Comparison of ENCODE assay signal across 8 cellular contexts in the genomic region with DNA sequence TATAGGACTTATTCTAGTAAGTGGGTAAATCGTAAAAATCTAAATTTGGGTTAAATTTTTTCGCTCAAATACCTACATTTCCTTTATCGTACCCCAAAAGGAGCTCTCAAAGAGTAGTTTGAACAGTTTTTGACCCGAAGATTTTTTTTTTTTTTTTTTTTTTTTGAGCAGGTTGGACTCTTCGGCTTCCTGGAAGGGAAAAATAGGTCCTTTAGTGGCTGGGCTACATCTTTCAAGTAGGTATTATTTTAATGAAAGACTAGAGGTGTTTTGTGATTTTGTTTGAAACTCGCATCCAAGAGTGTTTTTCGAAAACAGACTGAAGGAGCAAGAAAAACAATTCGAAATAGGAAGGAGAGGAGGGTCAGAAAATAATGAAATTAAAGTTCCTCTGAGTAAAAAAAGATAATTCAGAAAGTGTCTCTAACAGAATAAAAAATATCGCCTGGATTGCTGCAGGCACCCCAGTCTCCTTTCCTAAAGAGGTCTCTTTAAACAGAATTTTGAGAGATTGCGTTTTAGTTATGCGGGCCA. TPM values are rescaled to one million over a fixed set of nuclear protein-coding genes. Genes with fewer than 3 reads are reported as not detected.
DNase-seq lines count a peak whose midpoint lies in the region; ATAC-seq and TF ChIP-seq lines count a peak whose summit lies in the region.

No MANE protein-coding gene starts in this region.

- no peak for ATAC-seq in GM19463 (IDR thresholded peaks at IDR 0.05; ENCODE audit: unreplicated experiment)

- H3K4me3 ChIP-seq in SJSA1 (peak overlapping the region; percentile 64), fibroblast of mammary gland (ENCODE audit: control insufficient read depth, low read depth, low read length) (peak overlapping the region; percentile 62), retinal pigment epithelial cell (ENCODE audit: low read length) (peak overlapping the region; percentile 98)

- peak overlapping the region; percentile 98 for H3K27ac ChIP-seq in SJSA1

- H3K4me1 ChIP-seq in SJSA1 (replicated peaks), result peaks cover 19% of the 10 kb centered on the region

- peak; percentile 5 for DNase-seq in NCI-H2171 treated with DMSO at 0.1 percent for 48 hours (lab: John Stamatoyannopoulos, UW)
- DNase-seq in NCI-H2171 (lab: John Stamatoyannopoulos, UW), result no peak
- DNase-seq in SJSA1 (ENCODE audit: low read depth in 1 of 2, low spot score in 2 of 2), result no peak
- no peak for DNase-seq in fibroblast of mammary gland (ENCODE audit: low read depth)
- DNase-seq in retinal pigment epithelial cell (ENCODE audit: low read depth), result no peak
- DNase-seq in stimulated activated CD4-positive, alpha-beta T cell treated with anti-CD3 and anti-CD28 coated beads, Interleukin-4, amount 100 ng/mL, for 24 hours, result no peak
- DNase-seq in GOT3 (lab: John Stamatoyannopoulos, UW), result no peak

- H3K36me3 ChIP-seq in SJSA1, result peaks cover 64% of the 10 kb centered on the region

- TF ChIP-seq CTCF in fibroblast of mammary gland (conservative IDR thresholded peaks at IDR 0.05; ENCODE audit: control insufficient read depth, insufficient read depth, low read depth, low read length) (no peak), retinal pigment epithelial cell (conservative IDR thresholded peaks at IDR 0.05; ENCODE audit: low read depth, low read length) (no peak)

- H3K9me3 ChIP-seq in SJSA1 (replicated peaks), result no peaks in the 10 kb centered on the region

- H3K27me3 ChIP-seq in SJSA1 (replicated peaks), result no peaks in the 10 kb centered on the region

RNA-seq across cellular contexts. Expression of gene CDKN1B, which starts 6.0 kb away (rescaled TPM):
- total RNA-seq in SJSA1 (2014; rRNA removed; shearing (Covaris generic)), result 42.8 and 44.8 TPM in 2 replicates

RNA-seq across cellular contexts. Expression of gene GPR19, which starts 27.2 kb away (rescaled TPM):
- total RNA-seq in SJSA1 (2014; rRNA removed; shearing (Covaris generic)), result 0.78 and 1.8 TPM in 2 replicates
